In the genomic region with DNA sequence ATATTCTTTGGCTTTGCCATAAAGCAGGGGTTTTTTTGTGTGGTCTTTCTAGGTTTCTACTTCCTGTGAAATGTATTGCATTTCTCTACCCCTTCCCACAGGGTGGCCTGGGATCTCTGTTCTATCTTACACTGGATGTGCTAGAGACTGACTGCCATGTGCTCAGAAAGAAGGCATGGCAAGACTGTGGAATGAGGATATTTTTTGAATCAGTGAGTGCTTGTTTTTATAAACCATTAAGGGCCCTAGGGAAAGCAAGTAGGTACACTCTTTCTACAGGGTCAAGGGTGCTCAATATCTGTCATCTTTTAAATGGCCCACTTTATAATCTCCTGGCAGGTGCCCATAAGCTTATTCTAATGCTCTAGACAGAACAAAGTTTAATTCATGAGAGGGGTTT, we compare ENCODE assay signal across 31 cellular contexts. TPM values are rescaled to one million over a fixed set of nuclear protein-coding genes. Genes with fewer than 3 reads are reported as not detected.
DNase-seq lines count a peak whose midpoint lies in the region; ATAC-seq and TF ChIP-seq lines count a peak whose summit lies in the region.
"Had no signal": no experiment of that assay in that cellular context is flagged by ENCODE, and none has a peak within 500 bp of the region (broad histone marks: within the 10 kb centered on the region; RNA-seq: fewer than 3 reads in every experiment).

No MANE protein-coding gene starts in this region.

- no peaks in the 10 kb centered on the region for H3F3A ChIP-seq in neural progenitor cell (ENCODE audit: low read depth)

- DNase-seq in RWPE2 (ENCODE audit: low spot score), result no peak
- DNase-seq in neural progenitor cell (ENCODE audit: low spot score), result no peak
- no peak for DNase-seq in activated naive CD4-positive, alpha-beta T cell treated with anti-CD3 and anti-CD28 coated beads for 36 hours
- no peak for DNase-seq in T-helper 17 cell
- DNase-seq in EL, result no peak
- DNase-seq: 8988T; activated CD4-positive, alpha-beta memory T cell treated with anti-CD3 and anti-CD28 coated beads, Interleukin-2, amount 10 ng/mL, durations not matched to agents 7 days and 5 days; activated naive CD8-positive, alpha-beta T cell treated with anti-CD3 and anti-CD28 coated beads, Interleukin-2, amount 10 ng/mL, durations not matched to agents 7 days and 5 days; CD8-positive, alpha-beta T cell; dermis blood vessel endothelial cell; DMS 273 treated with DMSO at 0.1 percent for 48 hours; NCI-H1694 treated with DMSO at 0.1 percent for 48 hours; NCI-H524 treated with DMSO at 0.1 percent for 48 hours; nephron progenitor cell; NK-92 treated with Interleukin-12 subunit alpha and Interleukin-12 subunit beta, amount 100 ng/mL, for 24 hours; Peyer's patch; stimulated activated CD4-positive, alpha-beta T cell treated with anti-CD3 and anti-CD28 coated beads, Interleukin-12 subunit alpha, Interleukin-12 subunit beta, amount 100 ng/mL, for 4 hours; stimulated activated CD4-positive, alpha-beta T cell treated with anti-CD3 and anti-CD28 coated beads, Interleukin-4, amount 100 ng/mL, for 4 hours had no signal

- H3K27me3 ChIP-seq in ACC112 (ENCODE audit: insufficient read depth, low read length) (peaks cover 87% of the 10 kb centered on the region), RWPE2 (ENCODE audit: insufficient read depth, poor library complexity, severe bottlenecking) (no peaks in the 10 kb centered on the region), esophagus (ENCODE audit: control insufficient read depth in 1 of 2, insufficient read depth in 2 of 2, low read length in 2 of 2) (no peaks in the 10 kb centered on the region), neural progenitor cell (no peaks in the 10 kb centered on the region)
- H3K27me3 ChIP-seq: ascending aorta, Peyer's patch had no signal

- no peak overlapping the region for H3K27ac ChIP-seq in ACC112 (ENCODE audit: low read depth, low read length)
- peak overlapping the region; percentile 48 for H3K27ac ChIP-seq in RWPE2 (ENCODE audit: poor library complexity, severe bottlenecking)
- peak overlapping the region; percentile 59 to 66 for H3K27ac ChIP-seq in esophagus (ENCODE audit: low read depth in 2 of 2, low read length in 1 of 2)
- no peak overlapping the region for H3K27ac ChIP-seq in neural progenitor cell
- H3K27ac ChIP-seq: parathyroid adenoma, Peyer's patch had no signal

- H3K4me1 ChIP-seq in ACC112 (ENCODE audit: control insufficient read depth, insufficient read depth, low read length, unreplicated experiment), result peaks cover 4% of the 10 kb centered on the region
- peaks cover 20% of the 10 kb centered on the region for H3K4me1 ChIP-seq in RWPE2 (ENCODE audit: insufficient read depth, poor library complexity, severe bottlenecking)
- H3K4me1 ChIP-seq in esophagus (ENCODE audit: control insufficient read depth in 2 of 2, insufficient read depth in 2 of 2, low read length in 1 of 2), result peaks cover 0 to 7% of the 10 kb centered on the region in 2 donors
- H3K4me1 ChIP-seq in neural progenitor cell, result peaks cover 5% of the 10 kb centered on the region
- H3K4me1 ChIP-seq: parathyroid adenoma, Peyer's patch had no signal

- H3K36me3 ChIP-seq in ACC112 (ENCODE audit: insufficient read depth, low read length), result no peaks in the 10 kb centered on the region
- H3K36me3 ChIP-seq in RWPE2 (ENCODE audit: low read depth), result no peaks in the 10 kb centered on the region
- no peaks in the 10 kb centered on the region for H3K36me3 ChIP-seq in esophagus (ENCODE audit: control insufficient read depth in 2 of 2, insufficient read depth in 2 of 2, low read length in 1 of 2)
- no peaks in the 10 kb centered on the region for H3K36me3 ChIP-seq in neural progenitor cell
- H3K36me3 ChIP-seq: ascending aorta, Peyer's patch had no signal

- H3K36me3 Mint-ChIP-seq in neural progenitor cell (no peaks in the 10 kb centered on the region), T-helper 17 cell (ENCODE audit: low read depth) (peaks cover 3% of the 10 kb centered on the region)
- H3K36me3 Mint-ChIP-seq in activated naive CD4-positive, alpha-beta T cell treated with anti-CD3 and anti-CD28 coated beads for 36 hours (ENCODE audit: low read depth), result no peaks in the 10 kb centered on the region
- H3K36me3 Mint-ChIP-seq: activated naive CD8-positive, alpha-beta T cell treated with anti-CD3 and anti-CD28 coated beads, Interleukin-2, amount 10 ng/mL, durations not matched to agents 7 days and 5 days; CD8-positive, alpha-beta T cell; stimulated activated memory B cell treated with anti-CD40 and anti-IgM and Interleukin-4, amounts not matched to agents 10 μg/mL and 1 μg/mL and 100 μg/mL, for 72 hours had no signal

- ATAC-seq in RWPE2 (ENCODE audit: low read depth), result peak; percentile 4; the same call in 1 of the 3 replicates
- no peak for ATAC-seq in GM21786 (IDR thresholded peaks at IDR 0.05; ENCODE audit: unreplicated experiment)
- no peak for ATAC-seq in T-helper 17 cell
- ATAC-seq: activated CD4-positive, CD25-positive, alpha-beta regulatory T cell treated with anti-CD3 and anti-CD28 coated beads, Interleukin-2, amount 50 U/mL, for 24 hours; CD8-positive, alpha-beta T cell; stimulated activated memory B cell treated with anti-CD40 and anti-IgM and Interleukin-4, amounts not matched to agents 10 μg/mL and 1 μg/mL and 100 μg/mL, for 72 hours had no signal

- peak overlapping the region; percentile 12; the same call in 1 of the 2 replicates for H3K4me3 ChIP-seq in ACC112 (ENCODE audit: low read depth, low read length)
- H3K4me3 ChIP-seq in RWPE2 (ENCODE audit: severe bottlenecking), result no peak overlapping the region
- no peak overlapping the region for H3K4me3 ChIP-seq in esophagus (ENCODE audit: low read depth in 1 of 2, low read length in 2 of 2)
- H3K4me3 ChIP-seq in neural progenitor cell, result no peak overlapping the region
- H3K4me3 ChIP-seq: ascending aorta, lung, Peyer's patch had no signal

- no peak overlapping the region for H3K4me2 ChIP-seq in neural progenitor cell

- H4K20me1 ChIP-seq in neural progenitor cell (ENCODE audit: low read depth), result no peaks in the 10 kb centered on the region

- H3K9ac ChIP-seq in neural progenitor cell, result no peak overlapping the region
- H3K9ac ChIP-seq: parathyroid adenoma had no signal

- TF ChIP-seq CTCF in RWPE2 (IDR thresholded peaks at IDR 0.05; ENCODE audit: poor library complexity, severe bottlenecking) (no peak), neural progenitor cell (IDR thresholded peaks at IDR 0.05) (no peak)

- H3K9me3 ChIP-seq in RWPE2 (ENCODE audit: severe bottlenecking) (no peaks in the 10 kb centered on the region), esophagus (ENCODE audit: control insufficient read depth in 2 of 2, insufficient read depth in 1 of 2, low read depth in 1 of 2, low read length in 1 of 2) (no peaks in the 10 kb centered on the region), neural progenitor cell (ENCODE audit: low read depth) (no peaks in the 10 kb centered on the region), T-helper 17 cell (ENCODE audit: control insufficient read depth, low read length, poor library complexity, severe bottlenecking) (no peaks in the 10 kb centered on the region)
- H3K9me3 ChIP-seq: ascending aorta, Peyer's patch had no signal

- H2AFZ ChIP-seq in ACC112 (ENCODE audit: low read length, unreplicated experiment) (peak overlapping the region; percentile 12), neural progenitor cell (replicated peaks) (peak overlapping the region; percentile 18)
- H2AFZ ChIP-seq: parathyroid adenoma had no signal

- no peak overlapping the region for H3K4me3 Mint-ChIP-seq in neural progenitor cell
- H3K4me3 Mint-ChIP-seq in activated naive CD4-positive, alpha-beta T cell treated with anti-CD3 and anti-CD28 coated beads for 36 hours, result no peak overlapping the region
- H3K4me3 Mint-ChIP-seq in T-helper 17 cell, result no peak overlapping the region
- H3K4me3 Mint-ChIP-seq: activated CD4-positive, alpha-beta memory T cell treated with anti-CD3 and anti-CD28 coated beads, Interleukin-2, amount 10 ng/mL, durations not matched to agents 7 days and 5 days; activated naive CD8-positive, alpha-beta T cell treated with anti-CD3 and anti-CD28 coated beads, Interleukin-2, amount 10 ng/mL, durations not matched to agents 7 days and 5 days; CD8-positive, alpha-beta T cell; central memory CD8-positive, alpha-beta T cell; nephron progenitor cell; stimulated activated memory B cell treated with anti-CD40 and anti-IgM and Interleukin-4, amounts not matched to agents 10 μg/mL and 1 μg/mL and 100 μg/mL, for 72 hours had no signal

- H3K4me1 Mint-ChIP-seq in neural progenitor cell (peaks cover 7% of the 10 kb centered on the region), T-helper 17 cell (peaks cover 2% of the 10 kb centered on the region)
- H3K4me1 Mint-ChIP-seq in activated naive CD4-positive, alpha-beta T cell treated with anti-CD3 and anti-CD28 coated beads for 36 hours (ENCODE audit: low read depth), result peaks cover 24% of the 10 kb centered on the region
- H3K4me1 Mint-ChIP-seq: central memory CD8-positive, alpha-beta T cell; nephron progenitor cell had no signal

- intact Hi-C loops in activated naive CD4-positive, alpha-beta T cell treated with anti-CD3 and anti-CD28 coated beads for 36 hours (cut with micrococcal nuclease), result no loop called here

- no peaks in the 10 kb centered on the region for H3K79me2 ChIP-seq in ACC112 (ENCODE audit: control insufficient read depth, insufficient read depth, low read length, unreplicated experiment)
- H3K79me2 ChIP-seq in neural progenitor cell (ENCODE audit: low read depth), result no peaks in the 10 kb centered on the region
- H3K79me2 ChIP-seq: parathyroid adenoma had no signal

- H3K27me3 Mint-ChIP-seq in neural progenitor cell (ENCODE audit: insufficient read depth, low read depth) (peaks cover 7% of the 10 kb centered on the region), T-helper 17 cell (peaks cover 69% of the 10 kb centered on the region)
- peaks cover 6% of the 10 kb centered on the region for H3K27me3 Mint-ChIP-seq in activated naive CD4-positive, alpha-beta T cell treated with anti-CD3 and anti-CD28 coated beads for 36 hours (ENCODE audit: low read depth)
- H3K27me3 Mint-ChIP-seq: stimulated activated memory B cell treated with anti-CD40 and anti-IgM and Interleukin-4, amounts not matched to agents 10 μg/mL and 1 μg/mL and 100 μg/mL, for 72 hours had no signal

- CTCF ChIA-PET in activated naive CD4-positive, alpha-beta T cell treated with anti-CD3 and anti-CD28 coated beads for 36 hours (lab: Charles Lee), result interaction anchor here (2.1 kb wide), 1 partner anchor 24 kb away, joined by 11 read pairs; no protein-coding TSS in a partner anchor

- H3K9me3 Mint-ChIP-seq in neural progenitor cell, result no peaks in the 10 kb centered on the region
- H3K9me3 Mint-ChIP-seq in activated naive CD4-positive, alpha-beta T cell treated with anti-CD3 and anti-CD28 coated beads for 36 hours, result no peaks in the 10 kb centered on the region
- H3K9me3 Mint-ChIP-seq: activated CD4-positive, alpha-beta memory T cell treated with anti-CD3 and anti-CD28 coated beads, Interleukin-2, amount 10 ng/mL, durations not matched to agents 7 days and 5 days; activated naive CD8-positive, alpha-beta T cell treated with anti-CD3 and anti-CD28 coated beads, Interleukin-2, amount 10 ng/mL, durations not matched to agents 7 days and 5 days; CD8-positive, alpha-beta T cell; central memory CD8-positive, alpha-beta T cell; nephron progenitor cell had no signal

- H3K27ac Mint-ChIP-seq in neural progenitor cell, result no peak overlapping the region
- no peak overlapping the region for H3K27ac Mint-ChIP-seq in activated naive CD4-positive, alpha-beta T cell treated with anti-CD3 and anti-CD28 coated beads for 36 hours
- H3K27ac Mint-ChIP-seq in T-helper 17 cell, result no peak overlapping the region
- H3K27ac Mint-ChIP-seq: activated CD4-positive, alpha-beta memory T cell treated with anti-CD3 and anti-CD28 coated beads, Interleukin-2, amount 10 ng/mL, durations not matched to agents 7 days and 5 days; activated naive CD8-positive, alpha-beta T cell treated with anti-CD3 and anti-CD28 coated beads, Interleukin-2, amount 10 ng/mL, durations not matched to agents 7 days and 5 days; CD8-positive, alpha-beta T cell; stimulated activated memory B cell treated with anti-CD40 and anti-IgM and Interleukin-4, amounts not matched to agents 10 μg/mL and 1 μg/mL and 100 μg/mL, for 72 hours had no signal

RNA-seq across cellular contexts. Expression of gene FETUB, which starts 0.7 kb away (rescaled TPM):
- polyA plus RNA-seq in esophagus, result 1 to 10 TPM; 3.3 to 5.0 TPM
- total RNA-seq in neural progenitor cell (ENCODE audit: low replicate concordance), result not detected in 2 replicates
- not detected for total RNA-seq in activated naive CD4-positive, alpha-beta T cell treated with anti-CD3 and anti-CD28 coated beads for 36 hours
- not detected for total RNA-seq in T-helper 17 cell
- total RNA-seq: activated CD4-positive, alpha-beta memory T cell treated with anti-CD3 and anti-CD28 coated beads, Interleukin-2, amount 10 ng/mL, durations not matched to agents 7 days and 5 days; activated naive CD8-positive, alpha-beta T cell treated with anti-CD3 and anti-CD28 coated beads, Interleukin-2, amount 10 ng/mL, durations not matched to agents 7 days and 5 days; ascending aorta; CD8-positive, alpha-beta T cell; dermis blood vessel endothelial cell; fibroblast of lung; lung; mucosa of gallbladder; Peyer's patch; temporal lobe had no signal
- polyA plus RNA-seq: fibroblast of lung, lung had no signal

RNA-seq across cellular contexts. Expression of gene HRG, which starts 24.9 kb away (rescaled TPM):
- polyA plus RNA-seq in esophagus, result under 1 TPM in 1 of 2 donors, not detected in 1; 0.05 TPM
- total RNA-seq in neural progenitor cell (ENCODE audit: low replicate concordance) (not detected in 2 replicates), T-helper 17 cell (not detected)
- not detected for total RNA-seq in activated naive CD4-positive, alpha-beta T cell treated with anti-CD3 and anti-CD28 coated beads for 36 hours
- total RNA-seq: activated CD4-positive, alpha-beta memory T cell treated with anti-CD3 and anti-CD28 coated beads, Interleukin-2, amount 10 ng/mL, durations not matched to agents 7 days and 5 days; activated naive CD8-positive, alpha-beta T cell treated with anti-CD3 and anti-CD28 coated beads, Interleukin-2, amount 10 ng/mL, durations not matched to agents 7 days and 5 days; CD8-positive, alpha-beta T cell; dermis blood vessel endothelial cell; fibroblast of lung; Peyer's patch; temporal lobe had no signal
- polyA plus RNA-seq: fibroblast of lung, lung had no signal

RNA-seq across cellular contexts. Expression of gene AHSG, which starts 28.1 kb away (rescaled TPM):
- polyA plus RNA-seq in esophagus, result under 1 TPM; 0.06 TPM
- total RNA-seq in neural progenitor cell (ENCODE audit: low replicate concordance) (not detected in 2 replicates), T-helper 17 cell (not detected)
- not detected for total RNA-seq in activated naive CD4-positive, alpha-beta T cell treated with anti-CD3 and anti-CD28 coated beads for 36 hours
- total RNA-seq: activated CD4-positive, alpha-beta memory T cell treated with anti-CD3 and anti-CD28 coated beads, Interleukin-2, amount 10 ng/mL, durations not matched to agents 7 days and 5 days; activated naive CD8-positive, alpha-beta T cell treated with anti-CD3 and anti-CD28 coated beads, Interleukin-2, amount 10 ng/mL, durations not matched to agents 7 days and 5 days; CD8-positive, alpha-beta T cell; dermis blood vessel endothelial cell; fibroblast of lung; LHCN-M2; Peyer's patch; temporal lobe had no signal
- polyA plus RNA-seq: fibroblast of lung had no signal

Comparison
In these comparisons a context has a peak if more than half of its experiments do, and no peak if none do; other contexts are left out.
1. H3K27ac ChIP-seq: peak in RWPE2 (single experiment) and esophagus (2 of 2); none in ACC112 (single experiment) and neural progenitor cell (single experiment).